ENCODE assay signal across 6 cellular contexts in genomic region chr19:45682117-45682516, GRCh38. TPM values are rescaled to one million over a fixed set of nuclear protein-coding genes. Genes with fewer than 3 reads are reported as not detected.
A peak's percentile ranks its signal among the peaks of the same experiment; 100 is the strongest.
DNase-seq lines count a peak whose midpoint lies in the region; ATAC-seq, FAIRE-seq and TF ChIP-seq lines count a peak whose summit lies in the region.

No MANE protein-coding gene starts in this region.

- no peak for TF ChIP-seq POLR2A in vagina (IDR thresholded peaks at IDR 0.05)

- H3K9me3 Mint-ChIP-seq in natural killer cell treated with Interleukin-12 subunit alpha and Interleukin-12 subunit beta and Interleukin-15 and Interleukin-18, amount 100 ng/mL, for 72 hours, result no peaks in the 10 kb centered on the region
- H3K9me3 Mint-ChIP-seq in natural killer cell, result no peaks in the 10 kb centered on the region

- H3K36me3 ChIP-seq in iPS-20b (ENCODE audit: insufficient read depth, low read depth, low read length) (peaks cover 29% of the 10 kb centered on the region), vagina (peaks cover 0 to 16% of the 10 kb centered on the region in 2 donors)

- no peak overlapping the region for H3K4me3 Mint-ChIP-seq in natural killer cell treated with Interleukin-12 subunit alpha and Interleukin-12 subunit beta and Interleukin-15 and Interleukin-18, amount 100 ng/mL, for 72 hours
- H3K4me3 Mint-ChIP-seq in natural killer cell, result no peak overlapping the region

- H3K4me3 ChIP-seq in iPS-20b (ENCODE audit: low read length), result peak overlapping the region; percentile 59; the same call in 1 of the 2 replicates
- peak overlapping the region in 1 of 2 donors; percentile 39 for H3K4me3 ChIP-seq in vagina

- ATAC-seq in natural killer cell treated with Interleukin-12 subunit alpha and Interleukin-12 subunit beta and Interleukin-15 and Interleukin-18, amount 100 ng/mL, for 72 hours, result no peak
- ATAC-seq in natural killer cell, result no peak

- H3K27me3 Mint-ChIP-seq in natural killer cell treated with Interleukin-12 subunit alpha and Interleukin-12 subunit beta and Interleukin-15 and Interleukin-18, amount 100 ng/mL, for 72 hours, result no peaks in the 10 kb centered on the region
- peaks cover 0 to 10% of the 10 kb centered on the region in 2 donors for H3K27me3 Mint-ChIP-seq in natural killer cell (ENCODE audit: low read depth in 2 of 2)

- no peak for TF ChIP-seq CTCF in natural killer cell (IDR thresholded peaks at IDR 0.05)
- no peak for TF ChIP-seq CTCF in vagina (IDR thresholded peaks at IDR 0.05)

- H3K27ac ChIP-seq in iPS-20b (ENCODE audit: low read length), result no peak overlapping the region
- peak overlapping the region; percentile 70 for H3K27ac ChIP-seq in vagina

- H3K9ac ChIP-seq in iPS-20b (ENCODE audit: low read depth, low read length), result no peak overlapping the region; the same call in 1 of the 2 replicates

- peaks cover 14 to 18% of the 10 kb centered on the region in 2 donors for H3K4me1 Mint-ChIP-seq in natural killer cell treated with Interleukin-12 subunit alpha and Interleukin-12 subunit beta and Interleukin-15 and Interleukin-18, amount 100 ng/mL, for 72 hours (ENCODE audit: low read depth in 2 of 2)
- peaks cover 17 to 18% of the 10 kb centered on the region in 2 donors for H3K4me1 Mint-ChIP-seq in natural killer cell

- H3K27me3 ChIP-seq in iPS-20b (ENCODE audit: insufficient read depth, low read length) (peaks cover 31% of the 10 kb centered on the region), vagina (no peaks in the 10 kb centered on the region)

- H3K27ac Mint-ChIP-seq in natural killer cell treated with Interleukin-12 subunit alpha and Interleukin-12 subunit beta and Interleukin-15 and Interleukin-18, amount 100 ng/mL, for 72 hours, result peak overlapping the region; percentile 26 to 82
- peak overlapping the region in 1 of 2 donors; percentile 7 for H3K27ac Mint-ChIP-seq in natural killer cell

- no peak for DNase-seq in natural killer cell treated with Interleukin-12 subunit alpha and Interleukin-12 subunit beta and Interleukin-15 and Interleukin-18, amount 100 ng/mL, for 72 hours (ENCODE audit: low spot score)
- DNase-seq in natural killer cell, result no peak
- no peak for DNase-seq in vagina (ENCODE audit: extremely low spot score in 2 of 2)
- no peak for DNase-seq in DMS53 (lab: John Stamatoyannopoulos, UW)
- DNase-seq in GM19239 (ENCODE audit: insufficient read length, low spot score), result no peak

- H3K9me3 ChIP-seq in iPS-20b (ENCODE audit: insufficient read depth, low read depth, low read length) (no peaks in the 10 kb centered on the region), vagina (no peaks in the 10 kb centered on the region)

- H3K36me3 Mint-ChIP-seq in natural killer cell treated with Interleukin-12 subunit alpha and Interleukin-12 subunit beta and Interleukin-15 and Interleukin-18, amount 100 ng/mL, for 72 hours, result no peaks in the 10 kb centered on the region
- no peaks in the 10 kb centered on the region for H3K36me3 Mint-ChIP-seq in natural killer cell

- no peak for FAIRE-seq in GM19239 (lab: Jason Lieb, UNC)

- intact Hi-C loops in natural killer cell (cut with micrococcal nuclease) (loop anchor here (5.0 kb wide), 1 partner anchor 75 kb away; no protein-coding TSS in a partner anchor), vagina (cut with DNase I) (no loop called here)

- H3K4me1 ChIP-seq in iPS-20b (ENCODE audit: insufficient read depth, low read length) (no peaks in the 10 kb centered on the region), vagina (peaks cover 23% of the 10 kb centered on the region)

RNA-seq across cellular contexts. Expression of gene SNRPD2, which starts 9.6 kb away (rescaled TPM):
- total RNA-seq in natural killer cell treated with Interleukin-12 subunit alpha and Interleukin-12 subunit beta and Interleukin-15 and Interleukin-18, amount 100 ng/mL, for 72 hours, result 100 to 1,000 TPM; 389 to 427 TPM
- total RNA-seq in natural killer cell (100 to 1,000 TPM; 212 to 252 (median 241) TPM), vagina (180 TPM)

RNA-seq across cellular contexts. Expression of gene QPCTL, which starts 10.3 kb away (rescaled TPM):
- total RNA-seq in natural killer cell treated with Interleukin-12 subunit alpha and Interleukin-12 subunit beta and Interleukin-15 and Interleukin-18, amount 100 ng/mL, for 72 hours, result 10 to 100 TPM in 1 of 2 donors, 1 to 10 TPM in 1; 8.4 to 22.7 TPM
- total RNA-seq in natural killer cell (10 to 100 TPM in 2 of 3 donors, 1 to 10 TPM in 1; 8.7 to 11.5 (median 10.0) TPM), vagina (4.7 TPM)

RNA-seq across cellular contexts. Expression of gene GIPR, which starts 14.1 kb away (rescaled TPM):
- 10 to 100 TPM; 29.0 to 74.0 TPM for total RNA-seq in natural killer cell treated with Interleukin-12 subunit alpha and Interleukin-12 subunit beta and Interleukin-15 and Interleukin-18, amount 100 ng/mL, for 72 hours
- total RNA-seq in natural killer cell (10 to 100 TPM; 20.7 to 24.5 (median 21.5) TPM), vagina (3.4 TPM)

RNA-seq across cellular contexts. Expression of gene EML2, which starts 42.9 kb away (rescaled TPM):
- 100 to 1,000 TPM; 232 to 255 TPM for total RNA-seq in natural killer cell treated with Interleukin-12 subunit alpha and Interleukin-12 subunit beta and Interleukin-15 and Interleukin-18, amount 100 ng/mL, for 72 hours
- total RNA-seq in natural killer cell (100 to 1,000 TPM; 112 to 136 (median 117) TPM), vagina (74.9 TPM)

RNA-seq across cellular contexts. Expression of gene FBXO46, which starts 48.6 kb away (rescaled TPM):
- 10 to 100 TPM; 36.9 to 53.8 TPM for total RNA-seq in natural killer cell treated with Interleukin-12 subunit alpha and Interleukin-12 subunit beta and Interleukin-15 and Interleukin-18, amount 100 ng/mL, for 72 hours
- total RNA-seq in natural killer cell (10 to 100 TPM; 24.8 to 35.7 (median 31.1) TPM), vagina (23.8 TPM)
